In genomic region chr2:73343992-73344391, GRCh38 we compare ENCODE assay signal across 1 cellular context.
A peak's percentile ranks its signal among the peaks of the same experiment; 100 is the strongest.
TF ChIP-seq lines count a peak whose summit lies in the region.

No MANE protein-coding gene starts in this region.

TF ChIP-seq in K562, 482 proteins besides CTCF, POLR2A, EP300 and RAD21 (continues in another document):
- no peak for TF ChIP-seq STAT5A (IDR thresholded peaks at IDR 0.05; ENCODE audit: borderline replicate concordance, low read length)
- no peak for TF ChIP-seq ZBTB8A (IDR thresholded peaks at IDR 0.05; ENCODE audit: partially characterized antibody)
- TF ChIP-seq ZNF655 (CRISPR knock-in tag; IDR thresholded peaks at IDR 0.05): no peak
- TF ChIP-seq ELK3 (CRISPR knock-in tag; IDR thresholded peaks at IDR 0.05): no peak
- no peak for TF ChIP-seq NR2C2 (CRISPR knock-in tag; IDR thresholded peaks at IDR 0.05)
- TF ChIP-seq NR2C2 (tag; IDR thresholded peaks at IDR 0.05): peak; percentile 71
- peak; percentile 46; the same call in 1 of the 2 replicates for TF ChIP-seq MAFG (tag; conservative IDR thresholded peaks at IDR 0.05)
- TF ChIP-seq BMI1 (IDR thresholded peaks at IDR 0.05; ENCODE audit: low read length): no peak
- TF ChIP-seq FOXK2 (conservative IDR thresholded peaks at IDR 0.05 in 1 of 2, IDR thresholded peaks at IDR 0.05 in 1 of 2; ENCODE audit: low read depth in 2 of 2): peak; percentile 74 to 76
- no peak for TF ChIP-seq ZZZ3 (IDR thresholded peaks at IDR 0.05)
- no peak for TF ChIP-seq ARID4B (CRISPR knock-in tag; IDR thresholded peaks at IDR 0.05)
- peak; percentile 64; the same call in 1 of the 2 replicates for TF ChIP-seq NFE2 (IDR thresholded peaks at IDR 0.05; ENCODE audit: low read depth)
- peak; percentile 70; the same call in 1 of the 2 replicates for TF ChIP-seq EHMT2 (IDR thresholded peaks at IDR 0.05)
- no peak for TF ChIP-seq ZBTB1 (CRISPR knock-in tag; IDR thresholded peaks at IDR 0.05; ENCODE audit: borderline replicate concordance, low read depth)
- no peak for TF ChIP-seq SP2 (IDR thresholded peaks at IDR 0.05; ENCODE audit: extremely low read depth, low read depth, low read length, poor library complexity, severe bottlenecking)
- no peak for TF ChIP-seq NR0B1 (IDR thresholded peaks at IDR 0.05; ENCODE audit: partially characterized antibody)
- no peak for TF ChIP-seq PCBP1 (IDR thresholded peaks at IDR 0.05; ENCODE audit: low read depth, low read length, poor library complexity, severe bottlenecking)
- peak in 1 of 3 experiments; percentile 29 for TF ChIP-seq YY1 (IDR thresholded peaks at IDR 0.05; ENCODE audit: borderline replicate concordance in 1 of 3, control insufficient read depth in 1 of 3, extremely low read depth in 1 of 3, insufficient read depth in 3 of 3, insufficient read length in 1 of 3, insufficient replicate concordance in 2 of 3, low read depth in 1 of 3, low read length in 2 of 3)
- TF ChIP-seq SRSF9 (IDR thresholded peaks at IDR 0.05; ENCODE audit: borderline replicate concordance, low read depth, low read length): no peak
- no peak for TF ChIP-seq NCOA2 (IDR thresholded peaks at IDR 0.05; ENCODE audit: partially characterized antibody in 2 of 2)
- no peak for TF ChIP-seq PRPF4 (IDR thresholded peaks at IDR 0.05; ENCODE audit: insufficient read depth, low read depth, low read length, poor library complexity, severe bottlenecking)
- TF ChIP-seq CREB3 (tag; conservative IDR thresholded peaks at IDR 0.05; ENCODE audit: low read depth): 0 out of 2 replicates have a peak, but pooled peaks have one; percentile 57
- no peak for TF ChIP-seq ZNF232 (CRISPR knock-in tag; IDR thresholded peaks at IDR 0.05)
- no peak for TF ChIP-seq MTA1 (IDR thresholded peaks at IDR 0.05; ENCODE audit: borderline replicate concordance)
- TF ChIP-seq ZNF12 (CRISPR knock-in tag; IDR thresholded peaks at IDR 0.05): no peak
- no peak for TF ChIP-seq ZBTB33 (CRISPR knock-in tag; IDR thresholded peaks at IDR 0.05)
- no peak for TF ChIP-seq POLR3A (IDR thresholded peaks at IDR 0.05; ENCODE audit: borderline replicate concordance, extremely low read depth, insufficient read depth, insufficient read length)
- TF ChIP-seq PML (IDR thresholded peaks at IDR 0.05; ENCODE audit: low read length): no peak
- TF ChIP-seq KAT7 (CRISPR knock-in tag; IDR thresholded peaks at IDR 0.05; ENCODE audit: borderline replicate concordance): no peak
- no peak for TF ChIP-seq ZNF764 (CRISPR knock-in tag; IDR thresholded peaks at IDR 0.05; ENCODE audit: low read depth)
- TF ChIP-seq VEZF1 (CRISPR knock-in tag; IDR thresholded peaks at IDR 0.05): no peak; the same call in 1 of the 2 replicates
- TF ChIP-seq ARNT (IDR thresholded peaks at IDR 0.05): no peak
- TF ChIP-seq ZNF445 (CRISPR knock-in tag; IDR thresholded peaks at IDR 0.05; ENCODE audit: low read depth): no peak
- TF ChIP-seq NFYB (IDR thresholded peaks at IDR 0.05; ENCODE audit: extremely low read depth, insufficient read length): peak; percentile 5
- no peak for TF ChIP-seq GTF2A2 (tag; IDR thresholded peaks at IDR 0.05)
- TF ChIP-seq TFE3 (CRISPR knock-in tag; IDR thresholded peaks at IDR 0.05): no peak
- no peak for TF ChIP-seq MED1 (CRISPR knock-in tag; IDR thresholded peaks at IDR 0.05; ENCODE audit: borderline replicate concordance)
- no peak for TF ChIP-seq RBM14 (IDR thresholded peaks at IDR 0.05; ENCODE audit: borderline replicate concordance, insufficient read depth, low read depth, low read length)
- no peak for TF ChIP-seq TRIM25 (IDR thresholded peaks at IDR 0.05; ENCODE audit: borderline replicate concordance)
- TF ChIP-seq CCAR2 (IDR thresholded peaks at IDR 0.05; ENCODE audit: low read depth, low read length): no peak
- TF ChIP-seq ZNF316 (IDR thresholded peaks at IDR 0.05): no peak
- TF ChIP-seq ZBTB17 (CRISPR knock-in tag; IDR thresholded peaks at IDR 0.05): no peak
- no peak for TF ChIP-seq ZNF239 (CRISPR knock-in tag; IDR thresholded peaks at IDR 0.05)
- TF ChIP-seq CHD2 (IDR thresholded peaks at IDR 0.05; ENCODE audit: low read depth, low read length): peak; percentile 93
- no peak for TF ChIP-seq NCOA4 (IDR thresholded peaks at IDR 0.05; ENCODE audit: partially characterized antibody)
- no peak for TF ChIP-seq KLF16 (IDR thresholded peaks at IDR 0.05)
- no peak for TF ChIP-seq ZNF311 (CRISPR knock-in tag; IDR thresholded peaks at IDR 0.05)
- peak; percentile 92 for TF ChIP-seq SPI1 (IDR thresholded peaks at IDR 0.05; ENCODE audit: borderline replicate concordance, low read depth, low read length)
